Comparison of ENCODE assay signal across 14 cellular contexts in genomic region chr14:56810341-56810740, GRCh38. TPM values are rescaled to one million over a fixed set of nuclear protein-coding genes. Genes with fewer than 3 reads are reported as not detected.
DNase-seq lines count a peak whose midpoint lies in the region; TF ChIP-seq lines count a peak whose summit lies in the region.
"Had no signal": no experiment of that assay in that cellular context is flagged by ENCODE, and none has a peak within 500 bp of the region (broad histone marks: within the 10 kb centered on the region; RNA-seq: fewer than 3 reads in every experiment).

OTX2 (minus strand) TSS chr14:56810479; CDS start chr14:56805456, 5,023 bp downstream.

- no peak within 1 kb of the TSS for H3K27ac ChIP-seq in coronary artery
- H3K27ac ChIP-seq: adrenal gland, SJCRH30 had no signal

- DNase-seq in G401 (ENCODE audit: low spot score) (peak; percentile 76), NCI-H1048 (lab: John Stamatoyannopoulos, UW) (peak; percentile 72), coronary artery (ENCODE audit: low spot score) (no peak), GM10266 (ENCODE audit: extremely low spot score) (no peak), NCI-H510A treated with DMSO at 0.1 percent for 48 hours (lab: John Stamatoyannopoulos, UW) (no peak)
- no peak for DNase-seq in stimulated activated CD4-positive, alpha-beta T cell treated with anti-CD3 and anti-CD28 coated beads, Interleukin-2, amount 100 ng/mL, for 48 hours
- DNase-seq: adrenal gland; effector CD8-positive, alpha-beta T cell; NCI-H1417 treated with DMSO at 0.1 percent for 48 hours; NCI-H748 treated with DMSO at 0.1 percent for 48 hours; SJCRH30 had no signal

- no peaks in the 10 kb centered on the region for H3K36me3 ChIP-seq in neuron (ENCODE audit: insufficient read depth, low read length)
- H3K36me3 ChIP-seq: adrenal gland, SJCRH30 had no signal

- H3K4me1 ChIP-seq in neuron (ENCODE audit: insufficient read depth, low read length), result no peaks in the 10 kb centered on the region
- H3K4me1 ChIP-seq: adrenal gland, SJCRH30 had no signal

- TF ChIP-seq CTCF in coronary artery (IDR thresholded peaks at IDR 0.05), result no peak
- no peak for TF ChIP-seq CTCF in GM10266 (IDR thresholded peaks at IDR 0.05; ENCODE audit: control insufficient read depth, insufficient read depth, low read depth, missing control alignments)

- peak within 1 kb of the TSS; percentile 24 for H2AFZ ChIP-seq in neuron (ENCODE audit: low read depth, low read length)

- peaks cover 97% of the 10 kb centered on the region for H3K27me3 ChIP-seq in neuron (ENCODE audit: insufficient read depth, low read length)
- H3K27me3 ChIP-seq: SJCRH30 had no signal

- H3K9me3 ChIP-seq in neuron (ENCODE audit: low read length), result no peaks in the 10 kb centered on the region
- H3K9me3 ChIP-seq: adrenal gland, SJCRH30 had no signal

- in situ Hi-C loops in G401 (cut with HindIII; ENCODE audit: low sequenced_read_pairs), result no loop called here

- H3K4me3 ChIP-seq in coronary artery (peak within 1 kb of the TSS; percentile 48), neuron (ENCODE audit: low read length) (no peak within 1 kb of the TSS)
- H3K4me3 ChIP-seq: SJCRH30 had no signal

RNA-seq across cellular contexts. Expression of gene OTX2, which starts in this region (rescaled TPM):
- 105 and 128 TPM in 2 replicates for total RNA-seq in G401 (2014; rRNA removed; shearing (Covaris generic))
- total RNA-seq: adrenal gland, glomerular endothelial cell, pulmonary artery endothelial cell, SJCRH30 had no signal

Comparison
In these comparisons a context has a peak if more than half of its experiments do, and no peak if none do; other contexts are left out.
1. DNase-seq: peak in G401 (single experiment) and NCI-H1048 (single experiment); none in coronary artery (single experiment), GM10266 (single experiment), stimulated activated CD4-positive, alpha-beta T cell treated with anti-CD3 and anti-CD28 coated beads, Interleukin-2, amount 100 ng/mL, for 48 hours (0 of 2) and NCI-H510A treated with DMSO at 0.1 percent for 48 hours (single experiment).